20 cellular contexts compared by ENCODE assay signal in genomic region chr9:116382053-116382452, GRCh38.
DNase-seq lines count a peak whose midpoint lies in the region; ATAC-seq and TF ChIP-seq lines count a peak whose summit lies in the region.
"Had no signal": no experiment of that assay in that cellular context is flagged by ENCODE, and none has a peak within 500 bp of the region (broad histone marks: within the 10 kb centered on the region; RNA-seq: fewer than 3 reads in every experiment).

No MANE protein-coding gene starts in this region.

- H3K36me3 ChIP-seq in BLaER1 (no peaks in the 10 kb centered on the region), smooth muscle cell (ENCODE audit: low read depth) (peaks cover 8% of the 10 kb centered on the region), A673 (ENCODE audit: insufficient read depth, low read length, poor library complexity, severe bottlenecking) (peaks cover 78% of the 10 kb centered on the region)
- H3K36me3 ChIP-seq: BE2C, HAP-1 had no signal

- 33% methylated on average over 4 of the region's 4 CpGs for WGBS in smooth muscle cell (ENCODE audit: low lambda C conversion rate)

- intact Hi-C loops in A673 (cut with micrococcal nuclease; ENCODE audit: unreplicated experiment) = no loop called here

- H3K4me1 ChIP-seq in BLaER1 = peaks cover 37% of the 10 kb centered on the region
- no peaks in the 10 kb centered on the region for H3K4me1 ChIP-seq in smooth muscle cell (ENCODE audit: low read depth)
- no peaks in the 10 kb centered on the region for H3K4me1 ChIP-seq in A673 (ENCODE audit: insufficient read depth, low read length, poor library complexity, severe bottlenecking)
- H3K4me1 ChIP-seq: BE2C, Caco-2, HAP-1 had no signal

- DNase-seq in NCI-H1048 (lab: John Stamatoyannopoulos, UW) (peak; percentile 16), amniotic epithelial cell (ENCODE audit: low read depth) (peak; percentile 85), smooth muscle cell (lab: John Stamatoyannopoulos, UW; ENCODE audit: unreplicated experiment) (no peak), GM13976 (ENCODE audit: low spot score) (no peak), A673 (ENCODE audit: low spot score) (no peak)
- DNase-seq: ACHN; AML-193; BE2C; Caco-2; CD4-positive, CD25-positive, alpha-beta regulatory T cell; CD8-positive, alpha-beta T cell; DMS153; DND-41; HFFc6 had no signal

- H3F3A ChIP-seq in smooth muscle cell (ENCODE audit: low read depth) = peaks cover 6% of the 10 kb centered on the region

- POLR2A ChIA-PET in A673 (lab: Charles Lee; ENCODE audit: low non-redundant PET) = no interaction called here

- CTCF ChIA-PET in A673 (lab: Charles Lee) = no interaction called here

- in situ Hi-C loops in GM13976 (cut with MboI; ENCODE audit: low sequenced_read_pairs, unreplicated experiment) = no loop called here

- ATAC-seq in GM21447 (IDR thresholded peaks at IDR 0.05; ENCODE audit: unreplicated experiment) = no peak
- ATAC-seq: CD8-positive, alpha-beta T cell; GM23338 had no signal

- H3K27me3 ChIP-seq in BLaER1 (no peaks in the 10 kb centered on the region), smooth muscle cell (ENCODE audit: low read depth) (no peaks in the 10 kb centered on the region), A673 (replicated peaks; ENCODE audit: insufficient read depth, low read depth, low read length, poor library complexity) (no peaks in the 10 kb centered on the region)
- H3K27me3 ChIP-seq: BE2C had no signal

- H3K9ac ChIP-seq in BLaER1 (no peak overlapping the region), smooth muscle cell (ENCODE audit: low read depth) (no peak overlapping the region)

- no TSS peak for BruUV-seq in A673 (replicated peaks; lab: Mats Ljungman, UMichigan)

- H3K9me3 ChIP-seq in BLaER1 (no peaks in the 10 kb centered on the region), smooth muscle cell (replicated peaks; ENCODE audit: low read depth) (no peaks in the 10 kb centered on the region), A673 (ENCODE audit: low read depth, low read length, poor library complexity, severe bottlenecking) (no peaks in the 10 kb centered on the region)
- H3K9me3 ChIP-seq: BE2C, Caco-2, HAP-1 had no signal

- TF ChIP-seq CTCF in smooth muscle cell (IDR thresholded peaks at IDR 0.05; ENCODE audit: borderline replicate concordance, insufficient read depth, poor library complexity, severe bottlenecking) (no peak), GM13976 (IDR thresholded peaks at IDR 0.05; ENCODE audit: borderline replicate concordance, control extremely low read depth, extremely low read depth, insufficient read depth, missing control alignments) (no peak), A673 (conservative IDR thresholded peaks at IDR 0.05; ENCODE audit: low read depth, low read length) (no peak)

- H2AFZ ChIP-seq in smooth muscle cell (ENCODE audit: low read depth) = no peak overlapping the region
- H2AFZ ChIP-seq: GM23338 had no signal

- H3K4me3 ChIP-seq in BLaER1 (no peak overlapping the region), smooth muscle cell (no peak overlapping the region), A673 (ENCODE audit: low read depth, low read length, poor library complexity, severe bottlenecking) (no peak overlapping the region)
- H3K4me3 ChIP-seq: GM23338, HAP-1 had no signal

- H3K79me2 ChIP-seq in smooth muscle cell (ENCODE audit: low read depth) = no peaks in the 10 kb centered on the region

- H3K27ac ChIP-seq in BLaER1 (no peak overlapping the region), smooth muscle cell (ENCODE audit: low read depth) (no peak overlapping the region), A673 (ENCODE audit: low read depth, low read length, poor library complexity, severe bottlenecking) (no peak overlapping the region)
- H3K27ac ChIP-seq: 22Rv1, C4-2B had no signal

- H3K4me2 ChIP-seq in BLaER1 = peak overlapping the region; percentile 54
- peak overlapping the region; percentile 22 for H3K4me2 ChIP-seq in smooth muscle cell
- H3K4me2 ChIP-seq: GM23338 had no signal

- H4K20me1 ChIP-seq in BLaER1 = no peaks in the 10 kb centered on the region
- H4K20me1 ChIP-seq in smooth muscle cell (ENCODE audit: low read depth) = peaks cover 59% of the 10 kb centered on the region

Comparison
In these comparisons a context has a peak if more than half of its experiments do, and no peak if none do; other contexts are left out.
1. DNase-seq: peak in NCI-H1048 (single experiment) and amniotic epithelial cell (single experiment); none in smooth muscle cell (single experiment), GM13976 (single experiment) and A673 (single experiment).